Comparison of ENCODE assay signal across 21 cellular contexts in genomic region chr3:36695769-36696137, GRCh38.
A peak's percentile ranks its signal among the peaks of the same experiment; 100 is the strongest.
DNase-seq lines count a peak whose midpoint lies in the region; ATAC-seq and TF ChIP-seq lines count a peak whose summit lies in the region.
"Had no signal": no experiment of that assay in that cellular context is flagged by ENCODE, and none has a peak within 500 bp of the region (broad histone marks: within the 10 kb centered on the region; RNA-seq: fewer than 3 reads in every experiment).

No MANE protein-coding gene starts in this region.

- H3K4me2 ChIP-seq in PC-3 (ENCODE audit: low read length), result no peak overlapping the region
- no peak overlapping the region for H3K4me2 ChIP-seq in mesenchymal stem cell (ENCODE audit: low read length, poor library complexity, severe bottlenecking)
- H3K4me2 ChIP-seq: GM23338 had no signal

- H3K18ac ChIP-seq in mesenchymal stem cell (ENCODE audit: low read depth in 1 of 2, low read length in 2 of 2), result no peak overlapping the region

- in situ Hi-C loops in GM13977 (cut with MboI; ENCODE audit: low pct_unique_long_range_greater_than_20kb, low sequenced_read_pairs, unreplicated experiment), result no loop called here

- no peak overlapping the region for H3K23ac ChIP-seq in mesenchymal stem cell (ENCODE audit: low read length in 2 of 2)

- no peak for TF ChIP-seq POLR2A in esophagus squamous epithelium (IDR thresholded peaks at IDR 0.05)

- H3K79me2 ChIP-seq in PC-3 (ENCODE audit: low read length), result no peaks in the 10 kb centered on the region

- intact Hi-C loops in PC-3 (cut with micrococcal nuclease) (no loop called here), Right ventricle myocardium inferior (cut with DNase I) (no loop called here), esophagus squamous epithelium (cut with DNase I) (no loop called here)

- H4K8ac ChIP-seq in mesenchymal stem cell (ENCODE audit: low read length), result no peak overlapping the region

- CTCF ChIA-PET in PC-3 (lab: Charles Lee), result no interaction called here

- ATAC-seq in PC-3 (peak; percentile 67), Right ventricle myocardium inferior (no peak)
- ATAC-seq: activated CD8-positive, alpha-beta T cell treated with anti-CD3 and anti-CD28 coated beads, Interleukin-2, amount 10 ng/mL, durations not matched to agents 7 days and 5 days; GM23338; Panc1 had no signal

- no peaks in the 10 kb centered on the region for H3K9me2 ChIP-seq in PC-3 (replicated peaks; ENCODE audit: low read length)

- H3K4ac ChIP-seq in mesenchymal stem cell (ENCODE audit: low read depth in 1 of 2, low read length in 2 of 2), result no peak overlapping the region

- H3K27ac ChIP-seq in PC-3 (ENCODE audit: low read length) (no peak overlapping the region), epithelial cell of prostate (peak overlapping the region; percentile 87), mesenchymal stem cell (ENCODE audit: low read length, poor library complexity, severe bottlenecking) (peak overlapping the region; percentile 38), esophagus squamous epithelium (no peak overlapping the region)
- H3K27ac ChIP-seq: gastrocnemius medialis, HL-60, uterus, WERI-Rb-1 had no signal

- TF ChIP-seq CTCF in PC-3 (conservative IDR thresholded peaks at IDR 0.05; ENCODE audit: low read depth, low read length), result no peak
- no peak for TF ChIP-seq CTCF in esophagus squamous epithelium (IDR thresholded peaks at IDR 0.05)
- no peak for TF ChIP-seq CTCF in GM13977 (IDR thresholded peaks at IDR 0.05; ENCODE audit: extremely low read depth, insufficient read depth, missing control alignments)

- H3K36me3 ChIP-seq in PC-3 (ENCODE audit: low read depth, low read length) (no peaks in the 10 kb centered on the region), mesenchymal stem cell (ENCODE audit: control insufficient read depth in 1 of 2, insufficient read depth in 2 of 2, low read depth in 1 of 2, low read length in 2 of 2) (no peaks in the 10 kb centered on the region), esophagus squamous epithelium (no peaks in the 10 kb centered on the region)
- H3K36me3 ChIP-seq: gastrocnemius medialis, uterus, WERI-Rb-1 had no signal

- no peak overlapping the region for H2BK5ac ChIP-seq in mesenchymal stem cell (ENCODE audit: low read depth, low read length, poor library complexity, severe bottlenecking)

- H3K79me1 ChIP-seq in mesenchymal stem cell (replicated peaks; ENCODE audit: low read length, poor library complexity, severe bottlenecking), result no peaks in the 10 kb centered on the region

- DNase-seq in EH (ENCODE audit: low read depth) (peak; percentile 77), PC-3 (peak; percentile 67), epithelial cell of prostate (ENCODE audit: low read depth, low spot score) (no peak), mesenchymal stem cell (no peak), Right ventricle myocardium inferior (ENCODE audit: missing footprints) (no peak), esophagus squamous epithelium (lab: John Stamatoyannopoulos, UW) (no peak), GM13977 (ENCODE audit: low spot score) (no peak), AG08396 (ENCODE audit: low spot score) (no peak)
- DNase-seq: activated CD8-positive, alpha-beta T cell treated with anti-CD3 and anti-CD28 coated beads, Interleukin-2, amount 10 ng/mL, durations not matched to agents 7 days and 5 days; central memory CD4-positive, alpha-beta T cell; effector memory CD4-positive, alpha-beta T cell; gastrocnemius medialis; KG1; NCI-H1092 treated with DMSO at 0.1 percent for 48 hours; stimulated activated CD4-positive, alpha-beta T cell treated with anti-CD3 and anti-CD28 coated beads, Interleukin-2, amount 100 ng/mL, for 48 hours; SW 1271; uterus; WERI-Rb-1 had no signal

- no peak overlapping the region for H2BK120ac ChIP-seq in mesenchymal stem cell (ENCODE audit: low read depth, low read length)

- H3K4me1 ChIP-seq in PC-3 (ENCODE audit: insufficient read depth, low read length), result peaks cover 7% of the 10 kb centered on the region; the same call in 1 of the 2 replicates
- H3K4me1 ChIP-seq in mesenchymal stem cell (ENCODE audit: control insufficient read depth, insufficient read depth, low read depth, low read length), result peaks cover 1% of the 10 kb centered on the region
- no peaks in the 10 kb centered on the region for H3K4me1 ChIP-seq in esophagus squamous epithelium
- H3K4me1 ChIP-seq: gastrocnemius medialis, uterus had no signal

- H4K91ac ChIP-seq in mesenchymal stem cell (ENCODE audit: low read length), result no peak overlapping the region

- BruUV-seq in PC-3 (replicated peaks; lab: Mats Ljungman, UMichigan), result no TSS peak

- no peak overlapping the region for H2AK5ac ChIP-seq in mesenchymal stem cell (ENCODE audit: low read length, severe bottlenecking)

- H3K4me3 ChIP-seq in PC-3 (ENCODE audit: low read length) (no peak overlapping the region), mesenchymal stem cell (ENCODE audit: insufficient read depth in 1 of 2, low read depth in 1 of 2, low read length in 2 of 2) (no peak overlapping the region), esophagus squamous epithelium (no peak overlapping the region)
- H3K4me3 ChIP-seq: gastrocnemius medialis, GM23338, uterus had no signal

- H2BK12ac ChIP-seq in mesenchymal stem cell (ENCODE audit: low read length in 2 of 2), result no peak overlapping the region

- H3K9me3 ChIP-seq in PC-3 (ENCODE audit: low read length) (no peaks in the 10 kb centered on the region), mesenchymal stem cell (ENCODE audit: control insufficient read depth, low read length) (peaks cover 4% of the 10 kb centered on the region), esophagus squamous epithelium (no peaks in the 10 kb centered on the region)
- H3K9me3 ChIP-seq: gastrocnemius medialis, uterus had no signal

- H3K9ac ChIP-seq in PC-3 (ENCODE audit: low read length) (no peak overlapping the region), mesenchymal stem cell (ENCODE audit: low read length) (no peak overlapping the region)

- POLR2A ChIA-PET in PC-3 (lab: Charles Lee; ENCODE audit: unreplicated experiment), result no interaction called here

- no peaks in the 10 kb centered on the region for H3F3A ChIP-seq in PC-3 (ENCODE audit: low read length, unreplicated experiment)

- WGBS in mesenchymal stem cell, result no CpG with 5 or more reads among the region's 2 CpGs
- WGBS in esophagus squamous epithelium, 2 donors, result 60 to 79% methylated on average over 2 of the region's 2 CpGs

- H2AFZ ChIP-seq in PC-3 (ENCODE audit: low read length), result no peak overlapping the region
- no peak overlapping the region for H2AFZ ChIP-seq in mesenchymal stem cell (ENCODE audit: low read depth, low read length)
- H2AFZ ChIP-seq: GM23338 had no signal

- no peak overlapping the region for H2BK15ac ChIP-seq in mesenchymal stem cell (ENCODE audit: low read depth, poor library complexity, severe bottlenecking)

- no peak overlapping the region for H3K14ac ChIP-seq in mesenchymal stem cell (ENCODE audit: low read length in 2 of 2)

- H3K27me3 ChIP-seq in PC-3 (ENCODE audit: low read length), result no peaks in the 10 kb centered on the region
- no peaks in the 10 kb centered on the region for H3K27me3 ChIP-seq in mesenchymal stem cell (ENCODE audit: control insufficient read depth in 1 of 2, insufficient read depth in 1 of 2, low read length in 2 of 2)
- no peaks in the 10 kb centered on the region for H3K27me3 ChIP-seq in esophagus squamous epithelium
- H3K27me3 ChIP-seq: gastrocnemius medialis, uterus had no signal

- H4K20me1 ChIP-seq in PC-3 (ENCODE audit: low read length), result no peaks in the 10 kb centered on the region

Comparison
In these comparisons a context has a peak if more than half of its experiments do, and no peak if none do; other contexts are left out.
1. DNase-seq: peak in EH (single experiment) and PC-3 (single experiment); none in epithelial cell of prostate (single experiment), mesenchymal stem cell (single experiment), Right ventricle myocardium inferior (single experiment), esophagus squamous epithelium (single experiment), GM13977 (single experiment) and AG08396 (single experiment).
2. H3K27ac ChIP-seq: peak in epithelial cell of prostate (single experiment) and mesenchymal stem cell (single experiment); none in PC-3 (single experiment) and esophagus squamous epithelium (0 of 4).